10 cellular contexts compared by ENCODE assay signal in genomic region chr5:160159991-160160826, GRCh38. TPM values are rescaled to one million over a fixed set of nuclear protein-coding genes. Genes with fewer than 3 reads are reported as not detected.
DNase-seq lines count a peak whose midpoint lies in the region; ATAC-seq and TF ChIP-seq lines count a peak whose summit lies in the region.
"Had no signal": no experiment of that assay in that cellular context is flagged by ENCODE, and none has a peak within 500 bp of the region (broad histone marks: within the 10 kb centered on the region; RNA-seq: fewer than 3 reads in every experiment).

No MANE protein-coding gene starts in this region.

- intact Hi-C loops in stomach (cut with DNase I; ENCODE audit: low total_unique reads) = no loop called here

- peaks cover 13 to 37% (median 21%) of the 10 kb centered on the region in 4 donors for H3K4me1 ChIP-seq in stomach

- no peak for TF ChIP-seq EP300 in stomach (IDR thresholded peaks at IDR 0.05)

- H3K27ac ChIP-seq in stomach = peak overlapping the region in 4 of 5 donors; percentile 40 to 48 (median 44)
- H3K27ac ChIP-seq: cardiac muscle cell had no signal

- H3K36me3 ChIP-seq in stomach = no peaks in the 10 kb centered on the region
- H3K36me3 ChIP-seq: cardiac muscle cell had no signal

- TF ChIP-seq CTCF in stomach (IDR thresholded peaks at IDR 0.05) = no peak

- WGBS in stomach, 5 donors = 32 to 58% (median 51%) methylated on average over 19 of the region's 19 CpGs

- H3K27me3 ChIP-seq in stomach = no peaks in the 10 kb centered on the region
- H3K27me3 ChIP-seq: cardiac muscle cell had no signal

- ATAC-seq in GM21390 (IDR thresholded peaks at IDR 0.05; ENCODE audit: unreplicated experiment) = no peak

- no peak overlapping the region for H3K4me3 ChIP-seq in stomach
- H3K4me3 ChIP-seq: cardiac muscle cell had no signal

- DNase-seq in SHP77 (lab: John Stamatoyannopoulos, UW) = peak; percentile 20 to 28
- no peak for DNase-seq in SHP77 treated with DMSO at 0.1 percent for 48 hours (lab: John Stamatoyannopoulos, UW)
- DNase-seq in NCI-H1417 (lab: John Stamatoyannopoulos, UW) = peak in 2 of 3 experiments; percentile 53 to 81
- peak; percentile 57 for DNase-seq in ecto neural progenitor cell (ENCODE audit: low spot score)
- peak; percentile 51 for DNase-seq in stomach
- no peak for DNase-seq in activated gamma-delta T cell treated with Interleukin-2 at 50 U/mL for 16 hours
- DNase-seq in NK-92 treated with Interleukin-12 subunit alpha and Interleukin-12 subunit beta, amount 100 ng/mL, for 24 hours (lab: John Stamatoyannopoulos, UW) = no peak
- DNase-seq: activated B cell treated with CpG ODN at 0.5 μM for 24 hours had no signal

- H3K9me3 ChIP-seq in stomach = no peaks in the 10 kb centered on the region

- TF ChIP-seq POLR2A in stomach (IDR thresholded peaks at IDR 0.05) = no peak

RNA-seq across cellular contexts. Expression of gene PWWP2A, which starts 41.0 kb away (rescaled TPM):
- 100 to 1,000 TPM in 1 of 5 donors, 10 to 100 TPM in 4; 27.1 to 200 (median 57.2) TPM for total RNA-seq in stomach
- 1 to 10 TPM; 6.7 to 7.8 (median 7.8) TPM for polyA plus RNA-seq in stomach

Comparison
In these comparisons a context has a peak if more than half of its experiments do, and no peak if none do; other contexts are left out.
1. DNase-seq: peak in SHP77 (2 of 2), NCI-H1417 (2 of 3), ecto neural progenitor cell (single experiment) and stomach (single experiment); none in SHP77 treated with DMSO at 0.1 percent for 48 hours (single experiment), activated gamma-delta T cell treated with Interleukin-2 at 50 U/mL for 16 hours (single experiment) and NK-92 treated with Interleukin-12 subunit alpha and Interleukin-12 subunit beta, amount 100 ng/mL, for 24 hours (single experiment).